20 cellular contexts compared by ENCODE assay signal in genomic region chr6:70638468-70638867, GRCh38.
DNase-seq lines count a peak whose midpoint lies in the region; ATAC-seq and TF ChIP-seq lines count a peak whose summit lies in the region.
"Had no signal": no experiment of that assay in that cellular context is flagged by ENCODE, and none has a peak within 500 bp of the region (broad histone marks: within the 10 kb centered on the region; RNA-seq: fewer than 3 reads in every experiment).

No MANE protein-coding gene starts in this region.

- H3K27ac ChIP-seq in parathyroid adenoma, result no peak overlapping the region
- H3K27ac ChIP-seq: 22Rv1; A549; BLaER1 treated with 17β-estradiol and CSF1 and Interleukin-3, amounts not matched to agents 10 nM and 100 nM; C4-2B had no signal

- no peaks in the 10 kb centered on the region for H3K4me1 ChIP-seq in parathyroid adenoma
- H3K4me1 ChIP-seq: A549 had no signal

- no peak overlapping the region for H3K4me2 ChIP-seq in parathyroid adenoma (ENCODE audit: low read length)
- H3K4me2 ChIP-seq: A549; BLaER1 treated with 17β-estradiol and CSF1 and Interleukin-3, amounts not matched to agents 10 nM and 100 nM had no signal

- no peak for ATAC-seq in GM19035 (IDR thresholded peaks at IDR 0.05; ENCODE audit: unreplicated experiment)
- ATAC-seq: A549; CD8-positive, alpha-beta T cell; GM12878 had no signal

- TF ChIP-seq CTCF in parathyroid adenoma (IDR thresholded peaks at IDR 0.05), result no peak

- H3K4me3 ChIP-seq in parathyroid adenoma (ENCODE audit: low read depth, low read length), result no peak overlapping the region
- H3K4me3 ChIP-seq: A549; BLaER1 treated with 17β-estradiol and CSF1 and Interleukin-3, amounts not matched to agents 10 nM and 100 nM; GM12878 had no signal

- H3K9ac ChIP-seq in parathyroid adenoma, result no peak overlapping the region
- H3K9ac ChIP-seq: BLaER1 treated with 17β-estradiol and CSF1 and Interleukin-3, amounts not matched to agents 10 nM and 100 nM had no signal

- H3K27me3 ChIP-seq in parathyroid adenoma (ENCODE audit: control insufficient read depth, insufficient read depth, low read length), result no peaks in the 10 kb centered on the region
- H3K27me3 ChIP-seq: BLaER1 treated with 17β-estradiol and CSF1 and Interleukin-3, amounts not matched to agents 10 nM and 100 nM had no signal

- no peaks in the 10 kb centered on the region for H3K36me3 ChIP-seq in parathyroid adenoma (ENCODE audit: control insufficient read depth, insufficient read depth, low read length)
- H3K36me3 ChIP-seq: BLaER1 treated with 17β-estradiol and CSF1 and Interleukin-3, amounts not matched to agents 10 nM and 100 nM had no signal

- DNase-seq in NCI-H2171 treated with DMSO at 0.1 percent for 48 hours (lab: John Stamatoyannopoulos, UW) (peak; percentile 7), NCI-H2171 (lab: John Stamatoyannopoulos, UW) (no peak), globus pallidus (ENCODE audit: low spot score) (no peak)
- DNase-seq: AML-193; CD4-positive, alpha-beta T cell; CD8-positive, alpha-beta T cell; DMS 273 treated with DMSO at 0.1 percent for 48 hours; DMS153; DMS53; DMS79; DND-41; EL; GDM1 had no signal

- no peaks in the 10 kb centered on the region for H3K79me2 ChIP-seq in parathyroid adenoma

- H2AFZ ChIP-seq in parathyroid adenoma, result peak overlapping the region; percentile 12

- no peaks in the 10 kb centered on the region for H3K9me3 ChIP-seq in parathyroid adenoma (ENCODE audit: control insufficient read depth, low read length)
- H3K9me3 ChIP-seq: A549; BLaER1 treated with 17β-estradiol and CSF1 and Interleukin-3, amounts not matched to agents 10 nM and 100 nM had no signal
